Comparison of ENCODE assay signal across 1 cellular context in the genomic region with DNA sequence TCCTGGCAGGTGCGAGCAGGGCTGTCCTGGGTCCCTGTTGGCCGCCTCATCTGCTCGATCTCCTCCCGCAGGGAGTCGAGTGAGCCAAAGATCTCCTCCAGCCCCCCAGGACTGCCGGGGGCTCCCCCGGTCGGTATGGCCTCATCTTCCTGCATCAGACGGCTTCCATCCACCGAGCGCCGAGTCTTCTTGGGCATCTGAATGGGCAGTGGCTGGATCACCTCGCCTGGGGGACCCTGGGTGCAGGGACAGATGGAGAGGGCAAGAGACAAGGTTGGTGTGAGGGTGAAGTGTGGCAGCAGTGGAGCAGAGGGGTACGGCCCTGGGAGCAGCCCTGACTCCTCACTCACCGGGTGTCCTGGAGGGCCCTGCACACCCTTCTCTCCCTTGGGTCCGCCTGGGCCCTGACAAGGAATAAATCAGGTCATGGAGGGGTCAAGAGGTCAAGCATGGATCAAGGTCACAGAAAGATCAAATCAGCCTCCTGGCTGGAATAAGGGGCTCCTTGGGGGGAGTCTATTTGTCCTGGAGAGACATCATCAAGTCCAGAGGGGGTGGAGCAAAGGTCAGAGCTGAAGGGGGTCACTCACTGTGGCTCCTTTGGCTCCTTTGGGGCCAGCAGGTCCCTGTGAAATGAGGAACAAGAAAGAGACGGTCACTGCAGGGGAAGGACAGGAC.
A peak's percentile ranks its signal among the peaks of the same experiment; 100 is the strongest.
TF ChIP-seq lines count a peak whose summit lies in the region.

No MANE protein-coding gene starts in this region.

TF ChIP-seq in GM12878, 131 proteins besides CTCF, POLR2A, EP300 and RAD21:
- TF ChIP-seq CBFB (IDR thresholded peaks at IDR 0.05; ENCODE audit: low read depth): no peak
- TF ChIP-seq NR2F1 (conservative IDR thresholded peaks at IDR 0.05): peak; percentile 63
- no peak for TF ChIP-seq ZNF384 (IDR thresholded peaks at IDR 0.05; ENCODE audit: borderline replicate concordance, low read depth, low read length)
